ENCODE assay signal across 12 cellular contexts in the genomic region with DNA sequence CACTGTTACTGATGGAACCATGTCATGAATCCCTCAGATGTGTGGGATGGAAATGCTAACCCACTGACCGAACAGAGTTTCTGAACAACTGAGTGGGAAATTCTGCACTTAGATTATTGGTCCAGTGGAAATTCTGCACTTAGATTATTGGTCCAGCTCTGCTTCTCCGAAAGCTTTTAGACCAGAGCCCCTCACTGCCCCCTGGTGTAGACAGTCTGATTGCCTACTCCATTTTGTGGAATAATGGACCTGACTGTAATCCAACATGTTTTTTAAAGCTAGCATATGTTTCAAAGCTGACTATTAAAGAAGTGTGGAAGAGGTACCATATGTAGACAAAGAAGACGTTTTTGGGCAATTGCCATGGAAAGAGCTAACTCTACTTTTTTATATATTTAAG. TPM values are rescaled to one million over a fixed set of nuclear protein-coding genes. Genes with fewer than 3 reads are reported as not detected.
DNase-seq lines count a peak whose midpoint lies in the region; ATAC-seq and TF ChIP-seq lines count a peak whose summit lies in the region.
"Had no signal": no experiment of that assay in that cellular context is flagged by ENCODE, and none has a peak within 500 bp of the region (broad histone marks: within the 10 kb centered on the region; RNA-seq: fewer than 3 reads in every experiment).

No MANE protein-coding gene starts in this region.

- no peak overlapping the region for H3K9ac ChIP-seq in IMR-90 (ENCODE audit: low read depth, low read length)

- 0 out of 2 replicates have a peak, but pooled peaks have one; percentile 35 for TF ChIP-seq RAD21 in IMR-90 (IDR thresholded peaks at IDR 0.05; ENCODE audit: low read length)

- dilution Hi-C loops in IMR-90 (cut with HindIII; ENCODE audit: low sequenced_read_pairs, unreplicated experiment), result no loop called here

- ATAC-seq in IMR-90 (ENCODE audit: low read depth), result no peak

- H2BK5ac ChIP-seq in IMR-90 (ENCODE audit: low read depth, low read length, poor library complexity, severe bottlenecking), result no peak overlapping the region

- H2AK9ac ChIP-seq in IMR-90 (replicated peaks; ENCODE audit: low read depth, low read length, poor library complexity), result no peak overlapping the region

- H3K4me1 Mint-ChIP-seq in osteocyte (ENCODE audit: unreplicated experiment), result peaks cover 12% of the 10 kb centered on the region

- H3K36me3 ChIP-seq in IMR-90 (ENCODE audit: control insufficient read depth, insufficient read depth, low read length) (no peaks in the 10 kb centered on the region), brain microvascular endothelial cell (replicated peaks) (no peaks in the 10 kb centered on the region)

- H3K27ac Mint-ChIP-seq in osteocyte (ENCODE audit: unreplicated experiment), result no peak overlapping the region
- H3K27ac Mint-ChIP-seq: activated naive CD4-positive, alpha-beta T cell treated with anti-CD3 and anti-CD28 coated beads for 36 hours; nephron progenitor cell had no signal

- H3K18ac ChIP-seq in IMR-90 (ENCODE audit: low read depth, low read length), result no peak overlapping the region

- peaks cover 14% of the 10 kb centered on the region; the same call in 1 of the 2 replicates for H3K9me1 ChIP-seq in IMR-90 (ENCODE audit: insufficient read depth, low read length)

- H3K4me2 ChIP-seq in IMR-90 (ENCODE audit: low read depth, low read length), result no peak overlapping the region

- TF ChIP-seq POLR2A in IMR-90 (IDR thresholded peaks at IDR 0.05; ENCODE audit: low read depth, low read length), result no peak

- H3K9me3 Mint-ChIP-seq in osteocyte (ENCODE audit: unreplicated experiment), result no peaks in the 10 kb centered on the region
- H3K9me3 Mint-ChIP-seq: activated naive CD4-positive, alpha-beta T cell treated with anti-CD3 and anti-CD28 coated beads for 36 hours had no signal

- DNase-seq in NCI-H82 (lab: John Stamatoyannopoulos, UW) (peak; percentile 30), NCI-H82 treated with DMSO at 0.1 percent for 48 hours (lab: John Stamatoyannopoulos, UW; ENCODE audit: unreplicated experiment) (no peak), IMR-90 (no peak), brain microvascular endothelial cell (no peak), osteocyte (ENCODE audit: extremely low spot score, unreplicated experiment) (no peak), posterior vena cava (ENCODE audit: low spot score) (no peak), dedifferentiated amniotic fluid mesenchymal stem cell (ENCODE audit: extremely low spot score) (no peak)
- DNase-seq in activated CD4-positive, alpha-beta T cell treated with anti-CD3 and anti-CD28 coated beads, Interleukin-2, amount 50 U/mL, for 4 hours, result no peak
- DNase-seq: activated naive CD4-positive, alpha-beta T cell treated with anti-CD3 and anti-CD28 coated beads for 36 hours; kidney glomerular epithelial cell; NCI-H1417; nephron progenitor cell had no signal

- no peaks in the 10 kb centered on the region for H3K27me3 Mint-ChIP-seq in osteocyte (ENCODE audit: unreplicated experiment)

- TF ChIP-seq CTCF in IMR-90 (conservative IDR thresholded peaks at IDR 0.05; ENCODE audit: low read depth, low read length), result peak; percentile 36
- TF ChIP-seq CTCF in brain microvascular endothelial cell (IDR thresholded peaks at IDR 0.05; ENCODE audit: low read depth, low read length, missing control alignments), result peak; percentile 71
- peak; percentile 30 for TF ChIP-seq CTCF in osteocyte (IDR thresholded peaks at IDR 0.05)

- H3K23ac ChIP-seq in IMR-90 (ENCODE audit: low read depth, low read length), result no peak overlapping the region

- CTCF ChIA-PET in IMR-90 (lab: Yijun Ruan, JAX), result interaction anchor here (0.6 kb wide), 1 partner anchor 123 kb away, joined by 3 read pairs; no protein-coding TSS in a partner anchor

- no peak overlapping the region for H3K4me3 Mint-ChIP-seq in osteocyte (ENCODE audit: unreplicated experiment)
- H3K4me3 Mint-ChIP-seq: activated naive CD4-positive, alpha-beta T cell treated with anti-CD3 and anti-CD28 coated beads for 36 hours; nephron progenitor cell had no signal

- H2AK5ac ChIP-seq in IMR-90 (ENCODE audit: low read depth, low read length), result no peak overlapping the region

- no peak overlapping the region for H3K56ac ChIP-seq in IMR-90 (ENCODE audit: extremely low read depth, insufficient read depth, low read length)

- H2BK120ac ChIP-seq in IMR-90 (ENCODE audit: low read depth, low read length), result no peak overlapping the region

- no peaks in the 10 kb centered on the region for H3K27me3 ChIP-seq in IMR-90 (ENCODE audit: control insufficient read depth, insufficient read depth, low read length)
- no peaks in the 10 kb centered on the region for H3K27me3 ChIP-seq in brain microvascular endothelial cell (replicated peaks)

- H3K36me3 Mint-ChIP-seq in osteocyte (ENCODE audit: unreplicated experiment), result no peaks in the 10 kb centered on the region

- no peak overlapping the region for H3K14ac ChIP-seq in IMR-90 (replicated peaks; ENCODE audit: low read depth, low read length)

- H3K4ac ChIP-seq in IMR-90 (ENCODE audit: low read depth, low read length), result no peak overlapping the region

- no peak overlapping the region for H4K91ac ChIP-seq in IMR-90 (ENCODE audit: insufficient read depth, low read depth, low read length)

- H4K8ac ChIP-seq in IMR-90 (ENCODE audit: low read depth in 2 of 2, low read length in 2 of 2), result no peak overlapping the region

- H2BK15ac ChIP-seq in IMR-90 (ENCODE audit: low read depth, low read length), result no peak overlapping the region

- H2BK20ac ChIP-seq in IMR-90 (ENCODE audit: low read depth, low read length), result no peak overlapping the region

- in situ Hi-C loops in IMR-90 (cut with MboI; ENCODE audit: low sequenced_read_pairs), result no loop called here
- in situ Hi-C loops in brain microvascular endothelial cell (cut with HindIII; ENCODE audit: low pct_ligation_motif_present, low sequenced_read_pairs), result no loop called here

- BruUV-seq in IMR-90 (replicated peaks; lab: Mats Ljungman, UMichigan), result no TSS peak

- no peak overlapping the region for H2AFZ ChIP-seq in IMR-90 (replicated peaks; ENCODE audit: low read length, poor library complexity)

- H3K27ac ChIP-seq in IMR-90 (ENCODE audit: insufficient read depth, low read length) (no peak overlapping the region), brain microvascular endothelial cell (no peak overlapping the region)

- intact Hi-C loops in IMR-90 (cut with micrococcal nuclease) (no loop called here), posterior vena cava (cut with DNase I) (no loop called here)

- H4K20me1 ChIP-seq in IMR-90 (ENCODE audit: insufficient read depth, low read length), result no peaks in the 10 kb centered on the region

- H3K9me3 ChIP-seq in IMR-90 (ENCODE audit: control insufficient read depth, insufficient read depth, low read length), result no peaks in the 10 kb centered on the region

- H3K79me1 ChIP-seq in IMR-90 (ENCODE audit: low read depth in 1 of 2, low read length in 2 of 2), result no peaks in the 10 kb centered on the region

- POLR2A ChIA-PET in IMR-90 (lab: Charles Lee; ENCODE audit: unreplicated experiment), result no interaction called here

- no CpG with 5 or more reads among the region's 3 CpGs for WGBS in IMR-90 (ENCODE audit: extremely low coverage in 2 of 2, insufficient read length in 1 of 2), 2 experiments

- peaks cover 14% of the 10 kb centered on the region for H3K4me1 ChIP-seq in IMR-90 (ENCODE audit: control insufficient read depth, insufficient read depth, low read length)

- no peak overlapping the region for H4K5ac ChIP-seq in IMR-90 (ENCODE audit: low read depth, low read length)

- no peak overlapping the region for H3K4me3 ChIP-seq in IMR-90 (ENCODE audit: insufficient read depth, low read depth, low read length)
- no peak overlapping the region for H3K4me3 ChIP-seq in brain microvascular endothelial cell (ENCODE audit: low read depth, low read length)

TF ChIP-seq in IMR-90, 13 proteins besides CTCF, POLR2A, EP300 and RAD21:
- TF ChIP-seq CEBPB (IDR thresholded peaks at IDR 0.05; ENCODE audit: low read depth, low read length) (no peak), FOS (IDR thresholded peaks at IDR 0.05; ENCODE audit: low read depth, low read length) (no peak), BHLHE40 (IDR thresholded peaks at IDR 0.05; ENCODE audit: low read depth, low read length) (no peak), SMC3 (IDR thresholded peaks at IDR 0.05; ENCODE audit: low read depth, low read length) (peak; percentile 35; the same call in 1 of the 2 replicates), RFX5 (IDR thresholded peaks at IDR 0.05; ENCODE audit: low read depth, low read length) (no peak)
- TF ChIP-seq, protein P1, sequence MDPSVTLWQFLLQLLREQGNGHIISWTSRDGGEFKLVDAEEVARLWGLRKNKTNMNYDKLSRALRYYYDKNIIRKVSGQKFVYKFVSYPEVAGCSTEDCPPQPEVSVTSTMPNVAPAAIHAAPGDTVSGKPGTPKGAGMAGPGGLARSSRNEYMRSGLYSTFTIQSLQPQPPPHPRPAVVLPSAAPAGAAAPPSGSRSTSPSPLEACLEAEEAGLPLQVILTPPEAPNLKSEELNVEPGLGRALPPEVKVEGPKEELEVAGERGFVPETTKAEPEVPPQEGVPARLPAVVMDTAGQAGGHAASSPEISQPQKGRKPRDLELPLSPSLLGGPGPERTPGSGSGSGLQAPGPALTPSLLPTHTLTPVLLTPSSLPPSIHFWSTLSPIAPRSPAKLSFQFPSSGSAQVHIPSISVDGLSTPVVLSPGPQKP (IDR thresholded peaks at IDR 0.05; ENCODE audit: borderline replicate concordance, low read depth, low read length), result no peak

RNA-seq across cellular contexts. Expression of a gene that starts 50.3 kb away (rescaled TPM):
- total RNA-seq in IMR-90 (2012; rRNA removed) (20.1 and 23.6 TPM in 2 replicates), osteocyte (24.6 and 25.9 TPM in 2 replicates), posterior vena cava (10 to 100 TPM; 11.2 to 16.5 TPM)
- polyA plus RNA-seq in IMR-90 (2012; rRNA removed), result 64.1 and 69.2 TPM in 2 replicates
- polyA plus RNA-seq in IMR-90 (2012; cell fraction: cytosol; rRNA removed), result 41.5 and 81.3 TPM in 2 replicates
- 159 and 319 TPM in 2 replicates for polyA plus RNA-seq in IMR-90 (2012; cell fraction: nucleus; rRNA removed; ENCODE audit: low replicate concordance)
- total RNA-seq: activated naive CD4-positive, alpha-beta T cell treated with anti-CD3 and anti-CD28 coated beads for 36 hours had no signal
